ENCODE assay signal across 12 cellular contexts in the genomic region with DNA sequence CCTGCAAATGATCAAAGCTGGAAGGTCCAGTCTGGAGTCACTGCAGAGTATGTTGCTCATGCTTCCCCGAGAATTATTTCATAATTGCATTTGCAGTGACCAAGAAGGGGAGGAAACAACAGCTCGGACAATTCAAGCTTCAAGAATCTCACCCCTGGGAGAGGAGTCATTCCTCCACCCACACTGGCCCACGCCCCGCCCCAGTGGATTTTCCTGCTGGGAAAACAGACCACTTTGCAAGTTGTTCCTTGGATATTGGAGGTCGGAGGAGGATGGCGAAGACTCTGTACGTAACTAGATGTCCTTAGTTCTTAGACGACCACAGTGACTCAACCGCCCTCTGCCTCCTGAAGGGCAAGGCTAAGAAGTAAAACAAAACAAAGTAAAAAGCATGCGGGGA.
DNase-seq lines count a peak whose midpoint lies in the region; ATAC-seq and TF ChIP-seq lines count a peak whose summit lies in the region.
"Had no signal": no experiment of that assay in that cellular context is flagged by ENCODE, and none has a peak within 500 bp of the region (broad histone marks: within the 10 kb centered on the region; RNA-seq: fewer than 3 reads in every experiment).

No MANE protein-coding gene starts in this region.

- DNase-seq in NCI-H226 = peak; percentile 30
- peak; percentile 92 for DNase-seq in fibroblast of mammary gland (ENCODE audit: low read depth)
- peak; percentile 35 for DNase-seq in kidney tubule cell (ENCODE audit: low spot score)
- no peak for DNase-seq in NCI-H2107 (lab: John Stamatoyannopoulos, UW)
- DNase-seq: activated CD4-positive, alpha-beta T cell treated with anti-CD3 and anti-CD28 coated beads, Interleukin-2, amount 50 U/mL, for 4 hours; esophagus squamous epithelium; NCI-H2171 treated with DMSO at 0.1 percent for 48 hours had no signal

- no peak overlapping the region for H3K4me3 ChIP-seq in fibroblast of mammary gland (ENCODE audit: control insufficient read depth, low read depth, low read length)
- H3K4me3 ChIP-seq: esophagus squamous epithelium, SK-N-MC, vagina had no signal

- no peak for TF ChIP-seq CTCF in fibroblast of mammary gland (conservative IDR thresholded peaks at IDR 0.05; ENCODE audit: control insufficient read depth, insufficient read depth, low read depth, low read length)

- ATAC-seq in HG02571 (IDR thresholded peaks at IDR 0.05; ENCODE audit: unreplicated experiment) (no peak), HG03457 (IDR thresholded peaks at IDR 0.05; ENCODE audit: unreplicated experiment) (no peak), GM21423 (IDR thresholded peaks at IDR 0.05; ENCODE audit: unreplicated experiment) (no peak)
